In genomic region chr16:78385406-78385805, GRCh38 we compare ENCODE assay signal across 1 cellular context.
TF ChIP-seq lines count a peak whose summit lies in the region.

No MANE protein-coding gene starts in this region.

TF ChIP-seq in HepG2, 621 proteins besides CTCF, POLR2A, EP300 and RAD21 (continued from another document):
- TF ChIP-seq PPARG (CRISPR knock-in tag; conservative IDR thresholded peaks at IDR 0.05) (no peak), KDM2A (CRISPR knock-in tag; IDR thresholded peaks at IDR 0.05; ENCODE audit: borderline replicate concordance, low read depth) (no peak), MYC (CRISPR knock-in tag; IDR thresholded peaks at IDR 0.05; ENCODE audit: borderline replicate concordance) (no peak)
